In the genomic region with DNA sequence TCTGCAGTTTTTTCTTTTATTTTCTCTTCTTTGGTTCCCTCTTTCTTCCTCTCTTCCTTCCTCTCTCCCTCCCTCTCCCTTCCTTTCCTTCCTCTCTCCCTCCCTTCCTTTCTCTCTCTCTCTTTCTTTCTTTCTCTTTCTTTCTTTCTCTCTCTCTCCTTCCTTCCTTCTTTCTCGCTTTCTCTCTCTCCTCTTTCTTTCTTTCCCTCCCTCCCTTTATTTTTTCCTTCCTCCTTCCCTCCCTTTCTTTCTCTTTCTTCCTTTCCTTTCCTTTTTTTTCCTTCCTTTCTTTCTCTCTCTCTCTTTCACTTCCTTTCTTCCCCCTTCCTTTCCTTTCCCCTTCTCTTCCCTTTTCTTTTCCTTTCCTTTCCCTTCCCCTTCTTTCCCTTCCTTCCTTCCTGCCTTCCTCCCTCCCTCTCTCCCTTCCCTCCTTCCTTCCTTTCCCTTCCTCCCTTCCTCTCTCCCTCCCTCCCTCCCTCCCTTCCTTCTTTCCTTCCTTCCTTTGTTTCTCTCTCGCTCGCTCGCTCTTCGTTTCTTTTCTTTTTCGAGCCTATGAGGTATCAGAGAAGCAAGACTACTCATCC, we compare ENCODE assay signal across 1 cellular context.
TF ChIP-seq lines count a peak whose summit lies in the region.

No MANE protein-coding gene starts in this region.

TF ChIP-seq in GM23338, 12 proteins besides CTCF, POLR2A, EP300 and RAD21 (continued from another document):
- TF ChIP-seq ZNF331 (CRISPR knock-in tag; IDR thresholded peaks at IDR 0.05; ENCODE audit: low read depth): no peak
- TF ChIP-seq EZH2 (IDR thresholded peaks at IDR 0.05; ENCODE audit: low read depth, unreplicated experiment): no peak
